1 cellular context compared by ENCODE assay signal in the genomic region with DNA sequence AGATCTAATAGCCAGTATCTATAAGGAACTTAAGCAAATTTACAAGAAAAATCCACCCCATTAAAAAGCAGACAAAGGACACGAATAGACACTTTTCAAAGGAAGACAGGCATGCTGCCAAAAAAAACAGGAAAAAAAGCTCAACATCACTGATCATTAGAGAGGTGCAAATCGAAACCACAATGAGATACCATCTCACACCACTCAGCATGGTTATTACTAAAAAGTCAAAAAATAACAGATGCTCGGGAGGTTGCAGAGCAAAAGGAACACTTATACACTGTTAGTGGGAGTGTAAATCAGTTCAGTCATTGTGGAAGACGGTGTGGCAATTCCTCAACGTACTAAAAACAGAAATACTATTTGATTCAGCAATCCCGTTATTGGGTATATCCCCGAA.
TF ChIP-seq lines count a peak whose summit lies in the region.

No MANE protein-coding gene starts in this region.

TF ChIP-seq in HEK293, 187 proteins besides CTCF, POLR2A, EP300 and RAD21 (continued from another document and continues in another):
- TF ChIP-seq AEBP2 (tag by site-specific recombination; IDR thresholded peaks at IDR 0.05; ENCODE audit: borderline replicate concordance) = no peak
- no peak for TF ChIP-seq ZNF202 (tag by site-specific recombination; IDR thresholded peaks at IDR 0.05; ENCODE audit: borderline replicate concordance)
- no peak for TF ChIP-seq GLIS2 (tag by site-specific recombination; IDR thresholded peaks at IDR 0.05)
- TF ChIP-seq, protein P1, sequence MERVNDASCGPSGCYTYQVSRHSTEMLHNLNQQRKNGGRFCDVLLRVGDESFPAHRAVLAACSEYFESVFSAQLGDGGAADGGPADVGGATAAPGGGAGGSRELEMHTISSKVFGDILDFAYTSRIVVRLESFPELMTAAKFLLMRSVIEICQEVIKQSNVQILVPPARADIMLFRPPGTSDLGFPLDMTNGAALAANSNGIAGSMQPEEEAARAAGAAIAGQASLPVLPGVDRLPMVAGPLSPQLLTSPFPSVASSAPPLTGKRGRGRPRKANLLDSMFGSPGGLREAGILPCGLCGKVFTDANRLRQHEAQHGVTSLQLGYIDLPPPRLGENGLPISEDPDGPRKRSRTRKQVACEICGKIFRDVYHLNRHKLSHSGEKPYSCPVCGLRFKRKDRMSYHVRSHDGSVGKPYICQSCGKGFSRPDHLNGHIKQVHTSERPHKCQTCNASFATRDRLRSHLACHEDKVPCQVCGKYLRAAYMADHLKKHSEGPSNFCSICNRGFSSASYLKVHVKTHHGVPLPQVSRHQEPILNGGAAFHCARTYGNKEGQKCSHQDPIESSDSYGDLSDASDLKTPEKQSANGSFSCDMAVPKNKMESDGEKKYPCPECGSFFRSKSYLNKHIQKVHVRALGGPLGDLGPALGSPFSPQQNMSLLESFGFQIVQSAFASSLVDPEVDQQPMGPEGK (tag by site-specific recombination; IDR thresholded peaks at IDR 0.05) = peak; percentile 46
- no peak for TF ChIP-seq ZNF660 (tag by site-specific recombination; IDR thresholded peaks at IDR 0.05)
- TF ChIP-seq MYNN (tag by site-specific recombination; IDR thresholded peaks at IDR 0.05; ENCODE audit: borderline replicate concordance) = no peak
- TF ChIP-seq ZNF132 (tag by site-specific recombination; IDR thresholded peaks at IDR 0.05; ENCODE audit: borderline replicate concordance) = no peak
- TF ChIP-seq ZFP41 (tag by site-specific recombination; IDR thresholded peaks at IDR 0.05; ENCODE audit: borderline replicate concordance) = no peak
- peak; percentile 63 for TF ChIP-seq ZBTB17 (tag by site-specific recombination; IDR thresholded peaks at IDR 0.05)
- no peak for TF ChIP-seq ZNF549 (tag by site-specific recombination; IDR thresholded peaks at IDR 0.05)
- peak; percentile 98 for TF ChIP-seq PRDM6 (tag by site-specific recombination; IDR thresholded peaks at IDR 0.05)
- no peak for TF ChIP-seq ZNF449 (tag by site-specific recombination; IDR thresholded peaks at IDR 0.05)
- TF ChIP-seq, protein P2, sequence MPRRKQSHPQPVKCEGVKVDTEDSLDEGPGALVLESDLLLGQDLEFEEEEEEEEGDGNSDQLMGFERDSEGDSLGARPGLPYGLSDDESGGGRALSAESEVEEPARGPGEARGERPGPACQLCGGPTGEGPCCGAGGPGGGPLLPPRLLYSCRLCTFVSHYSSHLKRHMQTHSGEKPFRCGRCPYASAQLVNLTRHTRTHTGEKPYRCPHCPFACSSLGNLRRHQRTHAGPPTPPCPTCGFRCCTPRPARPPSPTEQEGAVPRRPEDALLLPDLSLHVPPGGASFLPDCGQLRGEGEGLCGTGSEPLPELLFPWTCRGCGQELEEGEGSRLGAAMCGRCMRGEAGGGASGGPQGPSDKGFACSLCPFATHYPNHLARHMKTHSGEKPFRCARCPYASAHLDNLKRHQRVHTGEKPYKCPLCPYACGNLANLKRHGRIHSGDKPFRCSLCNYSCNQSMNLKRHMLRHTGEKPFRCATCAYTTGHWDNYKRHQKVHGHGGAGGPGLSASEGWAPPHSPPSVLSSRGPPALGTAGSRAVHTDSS (tag by site-specific recombination; IDR thresholded peaks at IDR 0.05) = no peak
- no peak for TF ChIP-seq ZNF211 (tag by site-specific recombination; IDR thresholded peaks at IDR 0.05; ENCODE audit: low read depth)
- TF ChIP-seq ZBTB6 (tag by site-specific recombination; IDR thresholded peaks at IDR 0.05) = no peak
- TF ChIP-seq ZNF10 (tag by site-specific recombination; IDR thresholded peaks at IDR 0.05) = 0 out of 2 replicates have a peak, but pooled peaks have one; percentile 61
- no peak for TF ChIP-seq ZNF221 (tag by site-specific recombination; IDR thresholded peaks at IDR 0.05; ENCODE audit: borderline replicate concordance)
- TF ChIP-seq ZNF184 (tag by site-specific recombination; IDR thresholded peaks at IDR 0.05) = 0 out of 2 replicates have a peak, but pooled peaks have one; percentile 60
- no peak for TF ChIP-seq ZNF26 (tag by site-specific recombination; IDR thresholded peaks at IDR 0.05)
- TF ChIP-seq, protein P3, sequence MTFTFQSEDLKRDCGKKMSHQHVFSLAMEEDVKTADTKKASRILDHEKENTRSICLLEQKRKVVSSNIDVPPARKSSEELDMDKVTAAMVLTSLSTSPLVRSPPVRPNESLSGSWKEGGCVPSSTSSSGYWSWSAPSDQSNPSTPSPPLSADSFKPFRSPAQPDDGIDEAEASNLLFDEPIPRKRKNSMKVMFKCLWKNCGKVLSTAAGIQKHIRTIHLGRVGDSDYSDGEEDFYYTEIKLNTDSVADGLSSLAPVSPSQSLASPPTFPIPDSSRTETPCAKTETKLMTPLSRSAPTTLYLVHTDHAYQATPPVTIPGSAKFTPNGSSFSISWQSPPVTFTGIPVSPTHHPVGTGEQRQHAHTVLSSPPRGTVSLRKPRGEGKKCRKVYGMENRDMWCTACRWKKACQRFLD (tag by site-specific recombination; IDR thresholded peaks at IDR 0.05) = no peak
- TF ChIP-seq ZNF510 (tag by site-specific recombination; IDR thresholded peaks at IDR 0.05; ENCODE audit: insufficient replicate concordance) = no peak
- TF ChIP-seq ZNF768 (tag by site-specific recombination; IDR thresholded peaks at IDR 0.05) = no peak
- TF ChIP-seq ZNF707 (tag by site-specific recombination; IDR thresholded peaks at IDR 0.05) = no peak
- TF ChIP-seq, protein P4, sequence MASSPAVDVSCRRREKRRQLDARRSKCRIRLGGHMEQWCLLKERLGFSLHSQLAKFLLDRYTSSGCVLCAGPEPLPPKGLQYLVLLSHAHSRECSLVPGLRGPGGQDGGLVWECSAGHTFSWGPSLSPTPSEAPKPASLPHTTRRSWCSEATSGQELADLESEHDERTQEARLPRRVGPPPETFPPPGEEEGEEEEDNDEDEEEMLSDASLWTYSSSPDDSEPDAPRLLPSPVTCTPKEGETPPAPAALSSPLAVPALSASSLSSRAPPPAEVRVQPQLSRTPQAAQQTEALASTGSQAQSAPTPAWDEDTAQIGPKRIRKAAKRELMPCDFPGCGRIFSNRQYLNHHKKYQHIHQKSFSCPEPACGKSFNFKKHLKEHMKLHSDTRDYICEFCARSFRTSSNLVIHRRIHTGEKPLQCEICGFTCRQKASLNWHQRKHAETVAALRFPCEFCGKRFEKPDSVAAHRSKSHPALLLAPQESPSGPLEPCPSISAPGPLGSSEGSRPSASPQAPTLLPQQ (tag by site-specific recombination; IDR thresholded peaks at IDR 0.05) = 0 out of 2 replicates have a peak, but pooled peaks have one; percentile 49
- TF ChIP-seq ZNF404 (tag by site-specific recombination; IDR thresholded peaks at IDR 0.05) = no peak
- no peak for TF ChIP-seq ZNF555 (tag by site-specific recombination; conservative IDR thresholded peaks at IDR 0.05)
- no peak for TF ChIP-seq ELK4 (IDR thresholded peaks at IDR 0.05; ENCODE audit: borderline replicate concordance, low read depth, low read length)
- no peak for TF ChIP-seq ZNF596 (tag by site-specific recombination; IDR thresholded peaks at IDR 0.05)
- TF ChIP-seq ZNF791 (tag by site-specific recombination; IDR thresholded peaks at IDR 0.05) = no peak
- no peak for TF ChIP-seq ZNF645 (tag by site-specific recombination; IDR thresholded peaks at IDR 0.05)
- no peak; the same call in 1 of the 2 replicates for TF ChIP-seq ZNF76 (tag by site-specific recombination; IDR thresholded peaks at IDR 0.05; ENCODE audit: borderline replicate concordance, low read depth)
- TF ChIP-seq ZNF776 (tag by site-specific recombination; IDR thresholded peaks at IDR 0.05; ENCODE audit: borderline replicate concordance) = no peak
- TF ChIP-seq, protein P5, sequence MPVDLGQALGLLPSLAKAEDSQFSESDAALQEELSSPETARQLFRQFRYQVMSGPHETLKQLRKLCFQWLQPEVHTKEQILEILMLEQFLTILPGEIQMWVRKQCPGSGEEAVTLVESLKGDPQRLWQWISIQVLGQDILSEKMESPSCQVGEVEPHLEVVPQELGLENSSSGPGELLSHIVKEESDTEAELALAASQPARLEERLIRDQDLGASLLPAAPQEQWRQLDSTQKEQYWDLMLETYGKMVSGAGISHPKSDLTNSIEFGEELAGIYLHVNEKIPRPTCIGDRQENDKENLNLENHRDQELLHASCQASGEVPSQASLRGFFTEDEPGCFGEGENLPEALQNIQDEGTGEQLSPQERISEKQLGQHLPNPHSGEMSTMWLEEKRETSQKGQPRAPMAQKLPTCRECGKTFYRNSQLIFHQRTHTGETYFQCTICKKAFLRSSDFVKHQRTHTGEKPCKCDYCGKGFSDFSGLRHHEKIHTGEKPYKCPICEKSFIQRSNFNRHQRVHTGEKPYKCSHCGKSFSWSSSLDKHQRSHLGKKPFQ (tag by site-specific recombination; IDR thresholded peaks at IDR 0.05) = peak; percentile 76
- TF ChIP-seq ZNF416 (tag by site-specific recombination; IDR thresholded peaks at IDR 0.05) = no peak
- peak; percentile 92 for TF ChIP-seq OSR2 (tag by site-specific recombination; IDR thresholded peaks at IDR 0.05)
